16 cellular contexts compared by ENCODE assay signal in the genomic region with DNA sequence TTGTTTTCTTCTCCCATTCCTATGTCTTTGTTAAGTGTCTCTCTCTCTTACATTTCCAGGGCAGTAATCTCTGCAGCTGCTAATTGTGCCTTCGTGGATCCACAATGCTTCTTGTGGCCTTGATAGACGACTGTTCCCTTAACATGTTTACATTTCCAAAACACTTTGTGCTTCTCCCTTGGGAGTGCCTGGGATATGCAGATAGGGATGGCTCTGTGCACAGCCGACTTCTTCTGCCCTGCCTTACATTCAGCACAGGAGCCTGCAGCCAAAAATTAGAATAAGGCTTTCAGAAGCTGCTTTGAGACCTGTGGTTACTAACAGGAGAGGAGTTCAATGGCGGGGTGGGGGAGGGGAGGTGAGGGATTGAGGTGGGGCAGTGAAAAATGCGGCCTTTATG.
A peak's percentile ranks its signal among the peaks of the same experiment; 100 is the strongest.
DNase-seq lines count a peak whose midpoint lies in the region; ATAC-seq and TF ChIP-seq lines count a peak whose summit lies in the region.
"Had no signal": no experiment of that assay in that cellular context is flagged by ENCODE, and none has a peak within 500 bp of the region (broad histone marks: within the 10 kb centered on the region; RNA-seq: fewer than 3 reads in every experiment).

No MANE protein-coding gene starts in this region.

- ATAC-seq in GM18519 (IDR thresholded peaks at IDR 0.05; ENCODE audit: low FRiP score, unreplicated experiment) = no peak
- ATAC-seq: A549, Panc1 had no signal

- no peaks in the 10 kb centered on the region for H3K27me3 ChIP-seq in BE2C
- H3K27me3 ChIP-seq in HUES48 (ENCODE audit: control insufficient read depth, insufficient read depth, low read length) = no peaks in the 10 kb centered on the region
- no peaks in the 10 kb centered on the region for H3K27me3 ChIP-seq in MM.1S (replicated peaks; ENCODE audit: insufficient read depth, low read length)
- no peaks in the 10 kb centered on the region for H3K27me3 ChIP-seq in sigmoid colon

- no peak overlapping the region for H2AFZ ChIP-seq in MM.1S (ENCODE audit: low read length)

- H3K4me1 Mint-ChIP-seq in glutamatergic neuron (ENCODE audit: low read depth, unreplicated experiment) = peaks cover 13% of the 10 kb centered on the region

- no peak for TF ChIP-seq CTCF in BE2C (IDR thresholded peaks at IDR 0.05; ENCODE audit: low read depth, low read length)
- TF ChIP-seq CTCF in glutamatergic neuron (IDR thresholded peaks at IDR 0.05; ENCODE audit: partially characterized antibody, unreplicated experiment) = no peak
- TF ChIP-seq CTCF in MM.1S (IDR thresholded peaks at IDR 0.05; ENCODE audit: low read length) = no peak
- TF ChIP-seq CTCF in sigmoid colon (IDR thresholded peaks at IDR 0.05) = no peak

- intact Hi-C loops in sigmoid colon (cut with DNase I) = no loop called here

- no peak for TF ChIP-seq POLR2A in sigmoid colon (IDR thresholded peaks at IDR 0.05)

- no peaks in the 10 kb centered on the region for H3K27me3 Mint-ChIP-seq in glutamatergic neuron (ENCODE audit: unreplicated experiment)

- TF ChIP-seq EP300 in sigmoid colon (IDR thresholded peaks at IDR 0.05) = no peak

- no peaks in the 10 kb centered on the region for H3K36me3 Mint-ChIP-seq in glutamatergic neuron (ENCODE audit: unreplicated experiment)

- H3K9me3 ChIP-seq in BE2C = no peaks in the 10 kb centered on the region
- peaks cover 4% of the 10 kb centered on the region for H3K9me3 ChIP-seq in HUES48 (ENCODE audit: control insufficient read depth, insufficient read depth, low read length)
- H3K9me3 ChIP-seq in MM.1S (replicated peaks; ENCODE audit: insufficient read depth, low read length) = no peaks in the 10 kb centered on the region
- H3K9me3 ChIP-seq in sigmoid colon = no peaks in the 10 kb centered on the region

- H3K27ac Mint-ChIP-seq in glutamatergic neuron (ENCODE audit: unreplicated experiment) = no peak overlapping the region

- H4K20me1 ChIP-seq in MM.1S (ENCODE audit: insufficient read depth, low read length) = no peaks in the 10 kb centered on the region

- H3K4me2 ChIP-seq in MM.1S (ENCODE audit: low read depth, low read length) = no peak overlapping the region
- H3K4me2 ChIP-seq: A549 had no signal

- H3K27ac ChIP-seq in HUES48 (ENCODE audit: low read depth, low read length) (peak overlapping the region; percentile 37), MM.1S (ENCODE audit: low read length) (no peak overlapping the region), sigmoid colon (no peak overlapping the region)
- H3K27ac ChIP-seq: A549 had no signal

- H3F3A ChIP-seq in MM.1S (ENCODE audit: insufficient read depth, low read length) = no peaks in the 10 kb centered on the region

- no peak overlapping the region for H3K9ac ChIP-seq in HUES48 (ENCODE audit: low read depth, low read length)
- no peak overlapping the region for H3K9ac ChIP-seq in MM.1S (ENCODE audit: low read length)

- no peaks in the 10 kb centered on the region for H3K9me2 ChIP-seq in MM.1S (replicated peaks; ENCODE audit: insufficient read depth, low read length)

- H3K4me1 ChIP-seq in BE2C (peaks cover 23% of the 10 kb centered on the region), HUES48 (ENCODE audit: control insufficient read depth, insufficient read depth, low read length) (peaks cover 33% of the 10 kb centered on the region), MM.1S (ENCODE audit: low read length) (no peaks in the 10 kb centered on the region), sigmoid colon (peaks cover 0 to 11% (median 0%) of the 10 kb centered on the region in 4 donors)
- H3K4me1 ChIP-seq: A549 had no signal

- H3K36me3 ChIP-seq in BE2C (no peaks in the 10 kb centered on the region), HUES48 (ENCODE audit: control insufficient read depth, insufficient read depth, low read length) (no peaks in the 10 kb centered on the region), MM.1S (replicated peaks; ENCODE audit: insufficient read depth, low read length) (no peaks in the 10 kb centered on the region), sigmoid colon (no peaks in the 10 kb centered on the region)

- H3K4me3 ChIP-seq in BE2C (ENCODE audit: low read depth, low read length) (no peak overlapping the region; the same call in 1 of the 2 replicates), HUES48 (ENCODE audit: low read depth, low read length) (no peak overlapping the region), MM.1S (ENCODE audit: low read length) (no peak overlapping the region), sigmoid colon (no peak overlapping the region)
- H3K4me3 ChIP-seq: A549 had no signal

- H3K79me2 ChIP-seq in MM.1S (ENCODE audit: low read length) = no peaks in the 10 kb centered on the region

- DNase-seq in BE2C (peak; percentile 74), NCI-H748 treated with DMSO at 0.1 percent for 48 hours (lab: John Stamatoyannopoulos, UW) (peak; percentile 26), glutamatergic neuron (peak; percentile 18), MM.1S (no peak), sigmoid colon (no peak)
- DNase-seq in activated naive CD4-positive, alpha-beta T cell treated with anti-CD3 and anti-CD28 coated beads, Interleukin-2, amount 50 U/mL, for 16 hours = no peak
- DNase-seq: DMS79 treated with DMSO at 0.1 percent for 48 hours, GDM1, NCI-H1048, NCI-H187 treated with DMSO at 0.1 percent for 48 hours, NCI-H524, Right ventricle myocardium superior had no signal

- no peak overlapping the region for H3K4me3 Mint-ChIP-seq in glutamatergic neuron (ENCODE audit: unreplicated experiment)

- peaks cover 1% of the 10 kb centered on the region for H3K9me3 Mint-ChIP-seq in glutamatergic neuron (ENCODE audit: unreplicated experiment)

- WGBS in sigmoid colon, 2 donors = 27 to 36% methylated on average over 5 of the region's 5 CpGs

Comparison
In these comparisons a context has a peak if more than half of its experiments do, and no peak if none do; other contexts are left out.
1. DNase-seq: peak in BE2C (single experiment), NCI-H748 treated with DMSO at 0.1 percent for 48 hours (single experiment) and glutamatergic neuron (single experiment); none in MM.1S (single experiment), sigmoid colon (single experiment) and activated naive CD4-positive, alpha-beta T cell treated with anti-CD3 and anti-CD28 coated beads, Interleukin-2, amount 50 U/mL, for 16 hours (single experiment).